In the genomic region with DNA sequence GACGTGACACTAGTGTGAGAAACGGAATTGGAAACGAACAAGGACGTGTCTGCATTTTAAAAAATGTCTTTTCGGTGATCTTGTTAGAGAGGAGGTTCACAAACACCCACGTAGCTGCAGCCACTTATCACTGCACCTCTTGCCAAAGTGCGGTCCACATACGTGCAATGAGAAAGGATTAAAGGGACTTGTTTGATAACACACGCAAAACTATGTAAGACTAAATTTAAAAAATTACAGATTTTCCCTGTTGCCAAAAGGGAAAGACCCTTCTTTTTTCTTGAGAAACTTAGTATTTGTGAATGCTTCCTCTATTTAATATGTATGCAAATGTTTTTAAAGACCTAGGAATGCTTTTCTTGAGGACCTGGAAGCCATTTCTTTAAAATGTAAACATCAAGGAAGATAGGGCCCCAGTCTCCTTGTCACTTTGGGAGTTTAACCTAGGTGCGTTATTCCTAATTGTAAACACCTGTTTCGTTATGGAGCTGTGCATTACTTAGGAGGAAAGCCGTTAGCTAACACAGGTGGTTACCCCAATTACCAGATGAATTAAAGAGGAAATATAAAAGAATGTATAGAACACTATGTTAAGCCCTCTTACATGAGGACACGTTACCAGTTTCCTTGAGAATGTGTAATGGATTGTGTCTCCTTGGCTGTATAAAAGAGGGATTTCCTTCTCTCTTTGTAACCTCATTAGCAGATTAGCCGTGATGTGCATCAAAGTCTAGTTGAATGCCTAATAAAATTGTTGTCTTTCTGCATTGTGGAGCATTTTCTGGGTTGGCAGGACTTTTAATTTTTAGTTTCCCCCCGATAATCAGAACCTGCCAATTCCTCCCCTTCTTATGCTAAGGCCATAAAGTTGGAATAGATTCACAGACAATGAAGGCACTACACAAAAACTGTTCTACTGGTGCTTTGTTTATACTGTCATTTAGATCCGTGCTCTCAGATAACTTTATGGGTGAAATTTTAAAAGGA, we compare ENCODE assay signal across 7 cellular contexts. TPM values are rescaled to one million over a fixed set of nuclear protein-coding genes. Genes with fewer than 3 reads are reported as not detected.
DNase-seq lines count a peak whose midpoint lies in the region; ATAC-seq and TF ChIP-seq lines count a peak whose summit lies in the region.

No MANE protein-coding gene starts in this region.

- no peaks in the 10 kb centered on the region for H3K9me3 ChIP-seq in mammary epithelial cell (replicated peaks; ENCODE audit: insufficient read depth, low read length)

- H3K9ac ChIP-seq in mammary epithelial cell (ENCODE audit: insufficient read depth, low read length) = peak overlapping the region; percentile 80

- H3K4me1 Mint-ChIP-seq in IgD-negative memory B cell (peaks cover 3 to 11% (median 11%) of the 10 kb centered on the region in 3 donors), mesothelial cell of epicardium (peaks cover 28% of the 10 kb centered on the region)

- peaks cover 21% of the 10 kb centered on the region for H3K4me1 ChIP-seq in mammary epithelial cell (ENCODE audit: insufficient read depth, low read length)

- ATAC-seq in GM18505 (IDR thresholded peaks at IDR 0.05; ENCODE audit: unreplicated experiment) = peak; percentile 5

- WGBS in mammary epithelial cell (ENCODE audit: low coverage, missing lambda C conversion rate) = 42% methylated on average over 16 of the region's 16 CpGs

- H4K20me1 ChIP-seq in mammary epithelial cell (ENCODE audit: insufficient read depth, low read length) = no peaks in the 10 kb centered on the region

- TF ChIP-seq POLR2A in GM18505 (IDR thresholded peaks at IDR 0.05; ENCODE audit: borderline replicate concordance, extremely low read depth, insufficient read depth, insufficient read length) = no peak

- peak overlapping the region; percentile 69 for H2AFZ ChIP-seq in mammary epithelial cell (ENCODE audit: low read depth, low read length)

- no peaks in the 10 kb centered on the region for H3K27me3 ChIP-seq in mammary epithelial cell (ENCODE audit: insufficient read depth, low read length)

- H3K27me3 Mint-ChIP-seq in IgD-negative memory B cell = no peaks in the 10 kb centered on the region
- no peaks in the 10 kb centered on the region for H3K27me3 Mint-ChIP-seq in mesothelial cell of epicardium (ENCODE audit: low read depth)

- CTCF ChIA-PET in mammary epithelial cell (lab: Charles Lee; ENCODE audit: low non-redundant PET) = interaction anchor here (0.7 kb wide), 1 partner anchor 254 kb away, joined by 3 read pairs; no protein-coding TSS in a partner anchor

- H3K4me2 ChIP-seq in mammary epithelial cell (ENCODE audit: insufficient read depth, low read depth, low read length) = peak overlapping the region; percentile 93

- H3K4me3 Mint-ChIP-seq in IgD-negative memory B cell = peak overlapping the region; percentile 83 to 97 (median 94)
- H3K4me3 Mint-ChIP-seq in mesothelial cell of epicardium = peak overlapping the region; percentile 86

- H3K9me3 Mint-ChIP-seq in IgD-negative memory B cell = no peaks in the 10 kb centered on the region
- no peaks in the 10 kb centered on the region for H3K9me3 Mint-ChIP-seq in mesothelial cell of epicardium

- TF ChIP-seq CTCF in mammary epithelial cell (conservative IDR thresholded peaks at IDR 0.05 in 1 of 2, IDR thresholded peaks at IDR 0.05 in 1 of 2; ENCODE audit: extremely low read depth in 1 of 2, insufficient read depth in 1 of 2, low read depth in 1 of 2, low read length in 2 of 2) (no peak), mesothelial cell of epicardium (IDR thresholded peaks at IDR 0.05; ENCODE audit: unreplicated experiment) (no peak)

- peaks cover 9% of the 10 kb centered on the region for H3K79me2 ChIP-seq in mammary epithelial cell (ENCODE audit: insufficient read depth, low read length)

- peak overlapping the region; percentile 83 for H3K27ac ChIP-seq in mammary epithelial cell (ENCODE audit: insufficient read depth, low read depth, low read length)

- dilution Hi-C loops in mammary epithelial cell (cut with HindIII; ENCODE audit: low sequenced_read_pairs) = no loop called here

- BruUV-seq in mammary epithelial cell (replicated peaks; lab: Mats Ljungman, UMichigan) = TSS peak; percentile 83

- H3K36me3 Mint-ChIP-seq in IgD-negative memory B cell (peaks cover 8% of the 10 kb centered on the region), mesothelial cell of epicardium (peaks cover 4% of the 10 kb centered on the region)

- H3K27ac Mint-ChIP-seq in IgD-negative memory B cell (peak overlapping the region; percentile 57 to 98 (median 98)), mesothelial cell of epicardium (peak overlapping the region; percentile 97)

- intact Hi-C loops in mammary epithelial cell (cut with micrococcal nuclease) = loop anchor here (1.0 kb wide), 2 partner anchors 9 to 15 kb away; no protein-coding TSS in a partner anchor

- H3K4me3 ChIP-seq in mammary epithelial cell (replicated peaks in 1 of 3; ENCODE audit: insufficient read depth in 1 of 3, low read depth in 2 of 3, low read length in 3 of 3) = peak overlapping the region in 2 of 3 experiments; percentile 48 to 67

- DNase-seq in mammary epithelial cell (no peak), mesothelial cell of epicardium (ENCODE audit: low spot score in 2 of 2, unreplicated experiment in 2 of 2) (no peak), NK-92 (lab: John Stamatoyannopoulos, UW; ENCODE audit: unreplicated experiment) (no peak), GM19240 (ENCODE audit: insufficient read length, low spot score) (no peak), AML-193 (lab: John Stamatoyannopoulos, UW) (no peak)

- no peaks in the 10 kb centered on the region for H3K36me3 ChIP-seq in mammary epithelial cell (ENCODE audit: insufficient read depth, low read length)

- in situ Hi-C loops in mammary epithelial cell (cut with MboI; ENCODE audit: low sequenced_read_pairs in 2 of 2) = no loop called here

RNA-seq across cellular contexts. Expression of a gene that starts 1.0 kb away (rescaled TPM):
- polyA plus RNA-seq in IgD-negative memory B cell (0.93 TPM), mammary epithelial cell (0.03 TPM)
- total RNA-seq in mammary epithelial cell (under 1 TPM; 0.83 to 0.87 TPM), mesothelial cell of epicardium (3.3 to 6.5 TPM (median 3.4 TPM) in 3 replicates)
- polyA minus RNA-seq in mammary epithelial cell = not detected
